ENCODE assay signal across 8 cellular contexts in the genomic region with DNA sequence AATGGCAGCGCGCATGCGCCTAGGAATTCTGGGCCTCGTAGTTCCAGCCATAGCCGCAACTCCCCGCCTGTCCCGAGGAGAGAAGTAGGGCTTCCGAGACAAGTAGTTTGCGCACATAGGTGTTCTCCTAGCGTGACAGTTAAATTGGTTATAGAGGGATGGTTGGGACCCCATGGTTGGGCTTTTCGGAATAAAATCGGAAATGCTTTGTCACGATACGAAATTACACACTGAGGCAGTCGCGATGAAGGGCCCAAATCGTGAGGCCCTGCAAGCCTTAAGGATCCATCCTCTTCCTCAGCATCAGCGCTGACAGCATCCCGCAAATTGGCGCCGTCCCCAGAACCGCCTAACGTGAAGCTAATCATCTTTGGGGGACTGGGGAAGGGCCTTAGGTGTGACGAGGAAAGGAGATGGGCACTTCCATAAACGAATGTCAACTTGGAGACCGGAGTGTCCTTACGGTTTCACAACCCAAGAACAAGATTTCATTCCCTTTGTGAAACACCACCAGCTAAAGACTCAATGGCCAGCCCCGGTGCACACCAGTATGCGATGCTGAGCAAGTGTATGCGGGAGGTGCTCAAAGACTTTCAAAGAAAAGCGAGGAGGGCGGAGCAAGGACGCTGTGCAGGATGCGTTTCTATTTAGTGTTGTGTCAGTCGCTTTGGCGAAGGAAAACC. TPM values are rescaled to one million over a fixed set of nuclear protein-coding genes. Genes with fewer than 3 reads are reported as not detected.
DNase-seq lines count a peak whose midpoint lies in the region; ATAC-seq and TF ChIP-seq lines count a peak whose summit lies in the region.

No MANE protein-coding gene starts in this region.

- H3K36me3 ChIP-seq in psoas muscle (ENCODE audit: insufficient read depth in 1 of 2, low read depth in 1 of 2) = no peaks in the 10 kb centered on the region

- peak overlapping the region; percentile 78 for H3K27ac ChIP-seq in psoas muscle

- ATAC-seq in GM19438 (IDR thresholded peaks at IDR 0.05; ENCODE audit: low read depth, unreplicated experiment) = peak; percentile 2
- peak in 3 of 4 donors; percentile 3 to 38 (median 15) for ATAC-seq in psoas muscle
- no peak for ATAC-seq in GM19455 (IDR thresholded peaks at IDR 0.05; ENCODE audit: unreplicated experiment)
- no peak for ATAC-seq in HG02623 (IDR thresholded peaks at IDR 0.05; ENCODE audit: unreplicated experiment)

- TF ChIP-seq CTCF in psoas muscle (IDR thresholded peaks at IDR 0.05) = no peak

- CTCF ChIA-PET in activated naive CD4-positive, alpha-beta T cell treated with anti-CD3 and anti-CD28 coated beads, Interleukin-2, amount 10 ng/mL, durations not matched to agents 7 days and 5 days (lab: Charles Lee) = interaction anchor here (0.6 to 1.0 kb wide), 2 partner anchors 217 to 597 kb away, joined by 3 read pairs; no protein-coding TSS in a partner anchor

- 2 to 6% (median 5%) methylated on average over 36 of the region's 36 CpGs for WGBS in psoas muscle, 3 donors

- H3K27me3 ChIP-seq in psoas muscle (ENCODE audit: insufficient read depth in 3 of 3, low read length in 2 of 3) = no peaks in the 10 kb centered on the region

- intact Hi-C loops in head of caudate nucleus (cut with DNase I) (loop anchor here (5.0 to 10.0 kb wide), 2 partner anchors 184 to 216 kb away; a partner anchor contains a TSS), psoas muscle (cut with DNase I) (loop anchor here (10.0 kb wide), 1 partner anchor 186 kb away; a partner anchor contains a TSS)

- H3K4me1 ChIP-seq in psoas muscle = peaks cover 14% of the 10 kb centered on the region

- H3K4me1 Mint-ChIP-seq in activated naive CD4-positive, alpha-beta T cell treated with anti-CD3 and anti-CD28 coated beads, Interleukin-2, amount 10 ng/mL, durations not matched to agents 7 days and 5 days = peaks cover 26% of the 10 kb centered on the region

- no peaks in the 10 kb centered on the region for H3K27me3 Mint-ChIP-seq in activated naive CD4-positive, alpha-beta T cell treated with anti-CD3 and anti-CD28 coated beads, Interleukin-2, amount 10 ng/mL, durations not matched to agents 7 days and 5 days

- peak overlapping the region; percentile 95 for H3K4me3 Mint-ChIP-seq in activated naive CD4-positive, alpha-beta T cell treated with anti-CD3 and anti-CD28 coated beads, Interleukin-2, amount 10 ng/mL, durations not matched to agents 7 days and 5 days

- peak overlapping the region; percentile 76 for H3K4me3 ChIP-seq in psoas muscle

- no peaks in the 10 kb centered on the region for H3K9me3 Mint-ChIP-seq in activated naive CD4-positive, alpha-beta T cell treated with anti-CD3 and anti-CD28 coated beads, Interleukin-2, amount 10 ng/mL, durations not matched to agents 7 days and 5 days

- H3K36me3 Mint-ChIP-seq in activated naive CD4-positive, alpha-beta T cell treated with anti-CD3 and anti-CD28 coated beads, Interleukin-2, amount 10 ng/mL, durations not matched to agents 7 days and 5 days = peaks cover 1% of the 10 kb centered on the region

- peak; percentile 7 for DNase-seq in NCI-H774 (lab: John Stamatoyannopoulos, UW)
- peak; percentile 67 for DNase-seq in activated naive CD4-positive, alpha-beta T cell treated with anti-CD3 and anti-CD28 coated beads, Interleukin-2, amount 10 ng/mL, durations not matched to agents 7 days and 5 days
- DNase-seq in head of caudate nucleus = peak in 41 of 42 donors; percentile 17 to 78 (median 46)
- DNase-seq in psoas muscle = peak; percentile 29 to 66
- DNase-seq in NCI-H510A (lab: John Stamatoyannopoulos, UW) = no peak

- H3K27ac Mint-ChIP-seq in activated naive CD4-positive, alpha-beta T cell treated with anti-CD3 and anti-CD28 coated beads, Interleukin-2, amount 10 ng/mL, durations not matched to agents 7 days and 5 days = peak overlapping the region; percentile 84

- no peaks in the 10 kb centered on the region for H3K9me3 ChIP-seq in psoas muscle

RNA-seq across cellular contexts. Expression of a gene that starts 0.6 kb away (rescaled TPM):
- 10 to 100 TPM; 15.8 to 23.0 (median 20.8) TPM for total RNA-seq in psoas muscle
- polyA plus RNA-seq in psoas muscle = 1 to 10 TPM; 1.4 to 7.9 (median 4.0) TPM

Comparison
In these comparisons a context has a peak if more than half of its experiments do, and no peak if none do; other contexts are left out.
1. ATAC-seq: peak in GM19438 (single experiment) and psoas muscle (3 of 4); none in GM19455 (single experiment) and HG02623 (single experiment).